In the genomic region with DNA sequence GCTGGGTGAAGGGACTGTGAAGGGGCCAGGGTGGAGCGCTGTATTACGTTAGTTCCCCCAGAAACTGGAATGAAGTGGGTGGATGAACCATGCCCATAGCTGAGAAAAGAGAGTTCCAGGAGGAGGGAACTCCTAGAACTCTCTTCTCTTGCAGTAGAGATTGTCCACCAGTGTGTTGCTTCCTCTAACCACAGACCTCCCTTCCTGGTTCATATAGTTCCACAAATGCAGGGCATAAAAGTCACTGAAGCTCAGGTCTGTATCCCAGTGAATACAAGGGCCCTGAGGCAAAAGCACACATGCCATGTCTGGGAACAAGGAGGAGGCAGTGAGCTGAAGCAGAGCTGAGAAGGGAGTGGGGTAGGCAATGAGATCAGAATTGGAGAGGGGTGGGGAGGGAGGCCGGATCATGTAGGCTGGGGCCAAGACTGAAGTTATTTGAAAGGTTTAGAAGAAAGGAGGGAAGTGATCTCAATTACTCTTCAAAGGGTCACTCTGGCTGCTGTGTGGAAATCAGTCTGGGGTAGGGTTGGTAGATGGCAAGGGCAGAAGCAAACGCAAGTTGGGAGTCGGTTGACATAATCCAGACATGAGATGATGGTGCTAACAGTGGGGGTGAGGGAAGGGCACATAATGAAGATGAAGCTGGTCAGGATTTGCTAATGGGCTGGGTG, we compare ENCODE assay signal across 9 cellular contexts. TPM values are rescaled to one million over a fixed set of nuclear protein-coding genes. Genes with fewer than 3 reads are reported as not detected.
A peak's percentile ranks its signal among the peaks of the same experiment; 100 is the strongest.
DNase-seq lines count a peak whose midpoint lies in the region; ATAC-seq and TF ChIP-seq lines count a peak whose summit lies in the region.
"Had no signal": no experiment of that assay in that cellular context is flagged by ENCODE, and none has a peak within 500 bp of the region (broad histone marks: within the 10 kb centered on the region; RNA-seq: fewer than 3 reads in every experiment).

No MANE protein-coding gene starts in this region.

- DNase-seq in CD1c-positive myeloid dendritic cell (ENCODE audit: extremely low spot score), result peak; percentile 88
- DNase-seq in OCI-M1 (lab: John Stamatoyannopoulos, UW), result peak; percentile 47
- DNase-seq in fibroblast of pulmonary artery (ENCODE audit: low read depth), result peak; percentile 44
- no peak for DNase-seq in omental fat pad (ENCODE audit: low spot score)
- no peak for DNase-seq in stimulated activated naive B cell treated with anti-CD40 and anti-IgM and Interleukin-4, amounts not matched to agents 10 μg/mL and 1 μg/mL and 100 μg/mL, for 72 hours
- DNase-seq in NCI-H2171 treated with DMSO at 0.1 percent for 48 hours (lab: John Stamatoyannopoulos, UW), result no peak
- no peak for DNase-seq in iPS-NIHi11 (ENCODE audit: low spot score)
- DNase-seq: Caco-2 had no signal

- H3K4me3 ChIP-seq in fibroblast of pulmonary artery (replicated peaks; ENCODE audit: low read depth, low read length), result no peak overlapping the region

- H3K9me3 Mint-ChIP-seq in stimulated activated naive B cell treated with anti-CD40 and anti-IgM and Interleukin-4, amounts not matched to agents 10 μg/mL and 1 μg/mL and 100 μg/mL, for 72 hours, result peaks cover 4 to 6% of the 10 kb centered on the region in 2 donors

- TF ChIP-seq CTCF in fibroblast of pulmonary artery (IDR thresholded peaks at IDR 0.05; ENCODE audit: low read length, missing control alignments) (no peak), omental fat pad (IDR thresholded peaks at IDR 0.05) (no peak)

- peak; percentile 55 for ATAC-seq in omental fat pad (ENCODE audit: low FRiP score)
- ATAC-seq in stimulated activated naive B cell treated with anti-CD40 and anti-IgM and Interleukin-4, amounts not matched to agents 10 μg/mL and 1 μg/mL and 100 μg/mL, for 72 hours (replicated peaks), result no peak
- ATAC-seq in HG03196 (IDR thresholded peaks at IDR 0.05; ENCODE audit: unreplicated experiment), result no peak

- H3K4me1 Mint-ChIP-seq in stimulated activated naive B cell treated with anti-CD40 and anti-IgM and Interleukin-4, amounts not matched to agents 10 μg/mL and 1 μg/mL and 100 μg/mL, for 72 hours, result no peaks in the 10 kb centered on the region

- H3K27me3 Mint-ChIP-seq in stimulated activated naive B cell treated with anti-CD40 and anti-IgM and Interleukin-4, amounts not matched to agents 10 μg/mL and 1 μg/mL and 100 μg/mL, for 72 hours, result peaks cover 13 to 15% of the 10 kb centered on the region in 2 donors

- H3K27ac Mint-ChIP-seq in stimulated activated naive B cell treated with anti-CD40 and anti-IgM and Interleukin-4, amounts not matched to agents 10 μg/mL and 1 μg/mL and 100 μg/mL, for 72 hours, result no peak overlapping the region

- H3K4me3 Mint-ChIP-seq in stimulated activated naive B cell treated with anti-CD40 and anti-IgM and Interleukin-4, amounts not matched to agents 10 μg/mL and 1 μg/mL and 100 μg/mL, for 72 hours, result no peak overlapping the region

- peaks cover 0 to 2% of the 10 kb centered on the region in 2 donors for H3K36me3 Mint-ChIP-seq in stimulated activated naive B cell treated with anti-CD40 and anti-IgM and Interleukin-4, amounts not matched to agents 10 μg/mL and 1 μg/mL and 100 μg/mL, for 72 hours

RNA-seq across cellular contexts. Expression of a gene that starts 6.5 kb away (rescaled TPM):
- total RNA-seq in omental fat pad, result not detected
- total RNA-seq: Caco-2 had no signal

RNA-seq across cellular contexts. Expression of a gene that starts 10.3 kb away (rescaled TPM):
- 10 to 100 TPM; 14.6 to 38.7 (median 30.0) TPM for total RNA-seq in omental fat pad

RNA-seq across cellular contexts. Expression of a gene that starts 49.0 kb away (rescaled TPM):
- total RNA-seq in omental fat pad, result 10 to 100 TPM in 3 of 4 donors, 1 to 10 TPM in 1; 7.2 to 13.1 (median 11.7) TPM

Comparison
In these comparisons a context has a peak if more than half of its experiments do, and no peak if none do; other contexts are left out.
1. DNase-seq: peak in CD1c-positive myeloid dendritic cell (single experiment), OCI-M1 (single experiment) and fibroblast of pulmonary artery (single experiment); none in omental fat pad (single experiment), stimulated activated naive B cell treated with anti-CD40 and anti-IgM and Interleukin-4, amounts not matched to agents 10 μg/mL and 1 μg/mL and 100 μg/mL, for 72 hours (single experiment), NCI-H2171 treated with DMSO at 0.1 percent for 48 hours (single experiment) and iPS-NIHi11 (single experiment).